Comparison of ENCODE assay signal across 8 cellular contexts in genomic region chr1:11858968-11859871, GRCh38. TPM values are rescaled to one million over a fixed set of nuclear protein-coding genes. Genes with fewer than 3 reads are reported as not detected.
DNase-seq lines count a peak whose midpoint lies in the region; ATAC-seq lines count a peak whose summit lies in the region.

No MANE protein-coding gene starts in this region.

- H3K4me1 ChIP-seq in mesodermal cell (ENCODE audit: control insufficient read depth, insufficient read depth, low read length, poor library complexity, severe bottlenecking) = peaks cover 34% of the 10 kb centered on the region

- DNase-seq in CD1c-positive myeloid dendritic cell (ENCODE audit: extremely low spot score) (peak; percentile 57), ecto neural progenitor cell (ENCODE audit: low spot score) (peak; percentile 91)
- peak; percentile 68 for DNase-seq in Jurkat, Clone E6-1 (ENCODE audit: low read depth, low spot score)
- peak; percentile 48 to 49 for DNase-seq in activated CD4-positive, alpha-beta T cell treated with anti-CD3 and anti-CD28 coated beads for 24 hours (ENCODE audit: low read depth in 2 of 2)
- peak; percentile 19 to 39 for DNase-seq in stimulated activated CD8-positive, alpha-beta memory T cell treated with anti-CD3 and anti-CD28 coated beads, Interleukin-7, amount 100 ng/mL, for 48 hours (ENCODE audit: extremely low read depth in 1 of 2, low read depth in 1 of 2)

- no peak overlapping the region for H3K4me3 ChIP-seq in Jurkat, Clone E6-1 (ENCODE audit: low read length)
- H3K4me3 ChIP-seq in mesodermal cell (ENCODE audit: extremely low read depth, insufficient read depth, low read length, poor library complexity, severe bottlenecking) = peak overlapping the region; percentile 34

- no peaks in the 10 kb centered on the region for H3K36me3 ChIP-seq in mesodermal cell (ENCODE audit: control insufficient read depth, insufficient read depth, low read length)

- 2 to 3% methylated on average over 36 to 49 of the region's 53 CpGs for WGBS in mesodermal cell (ENCODE audit: insufficient coverage in 2 of 2), 2 experiments

- ATAC-seq in HG02973 (IDR thresholded peaks at IDR 0.05; ENCODE audit: unreplicated experiment) (no peak), GM21515 (IDR thresholded peaks at IDR 0.05; ENCODE audit: unreplicated experiment) (no peak)

- H3K27ac ChIP-seq in mesodermal cell (ENCODE audit: low read depth, low read length, severe bottlenecking) = peak overlapping the region; percentile 90

- no peaks in the 10 kb centered on the region for H3K9me3 ChIP-seq in mesodermal cell (ENCODE audit: control insufficient read depth, low read length)

RNA-seq across cellular contexts. Expression of gene NPPB, which starts 0.5 kb away (rescaled TPM):
- polyA plus RNA-seq in Jurkat, Clone E6-1 (2012; ENCODE audit: insufficient read depth, insufficient read length) = not detected
- polyA plus RNA-seq in mesodermal cell (2013, experiment 1 of 2) = 29.7 TPM
- polyA plus RNA-seq in mesodermal cell (2013, experiment 2 of 2) = 23.1 TPM

RNA-seq across cellular contexts. Expression of gene NPPA, which starts 11.6 kb away (rescaled TPM):
- polyA plus RNA-seq in Jurkat, Clone E6-1 (2012; ENCODE audit: insufficient read depth, insufficient read length) = not detected
- 0.74 TPM for polyA plus RNA-seq in mesodermal cell (2013, experiment 1 of 2)
- 0.40 TPM for polyA plus RNA-seq in mesodermal cell (2013, experiment 2 of 2)

RNA-seq across cellular contexts. Expression of gene CLCN6, which starts 53.2 kb away (rescaled TPM):
- 10.8 TPM for polyA plus RNA-seq in Jurkat, Clone E6-1 (2012; ENCODE audit: insufficient read depth, insufficient read length)
- polyA plus RNA-seq in mesodermal cell (2013, experiment 1 of 2) = 37.3 TPM
- polyA plus RNA-seq in mesodermal cell (2013, experiment 2 of 2) = 30.5 TPM

RNA-seq across cellular contexts. Expression of gene MTHFR, which starts 53.5 kb away (rescaled TPM):
- polyA plus RNA-seq in Jurkat, Clone E6-1 (2012; ENCODE audit: insufficient read depth, insufficient read length) = 11.0 TPM
- 8.8 TPM for polyA plus RNA-seq in mesodermal cell (2013, experiment 1 of 2)
- polyA plus RNA-seq in mesodermal cell (2013, experiment 2 of 2) = 8.8 TPM

Comparison
In these comparisons a context has a peak if more than half of its experiments do, and no peak if none do; other contexts are left out.
1. DNase-seq: peak in every context shown above with its lines; median percentile 91 in ecto neural progenitor cell; 68 in Jurkat, Clone E6-1; 57 in CD1c-positive myeloid dendritic cell; 48 in activated CD4-positive, alpha-beta T cell treated with anti-CD3 and anti-CD28 coated beads for 24 hours; 29 in stimulated activated CD8-positive, alpha-beta memory T cell treated with anti-CD3 and anti-CD28 coated beads, Interleukin-7, amount 100 ng/mL, for 48 hours.